ENCODE assay signal across 27 cellular contexts in the genomic region with DNA sequence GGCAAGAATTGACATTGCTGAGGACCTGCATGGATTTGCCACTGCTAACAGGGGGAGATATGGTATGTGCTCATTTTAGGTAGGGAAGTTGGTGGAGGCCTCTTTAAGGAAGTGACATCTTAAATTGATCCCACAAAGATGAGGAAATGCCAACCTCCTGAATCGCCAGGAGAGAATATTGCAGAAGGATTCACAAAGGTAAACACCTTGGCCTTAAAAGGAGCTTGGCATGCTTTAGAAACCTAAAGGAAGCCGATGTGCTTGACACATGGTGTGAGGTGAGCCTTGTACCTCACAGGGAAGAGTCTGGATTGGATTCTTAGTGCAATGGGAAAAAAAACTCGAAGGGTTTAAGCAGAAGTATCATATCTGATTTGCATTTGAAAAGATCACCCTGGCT.
DNase-seq lines count a peak whose midpoint lies in the region; ATAC-seq and TF ChIP-seq lines count a peak whose summit lies in the region.
"Had no signal": no experiment of that assay in that cellular context is flagged by ENCODE, and none has a peak within 500 bp of the region (broad histone marks: within the 10 kb centered on the region; RNA-seq: fewer than 3 reads in every experiment).

No MANE protein-coding gene starts in this region.

- H4K20me1 ChIP-seq in neural progenitor cell (ENCODE audit: low read depth): no peaks in the 10 kb centered on the region
- H4K20me1 ChIP-seq: BLaER1 had no signal

- no peaks in the 10 kb centered on the region for H3K27me3 Mint-ChIP-seq in neural progenitor cell (ENCODE audit: insufficient read depth, low read depth)

- peaks cover 23% of the 10 kb centered on the region for H3K4me1 ChIP-seq in HUES64 (ENCODE audit: insufficient read depth, low read length)
- peaks cover 30% of the 10 kb centered on the region for H3K4me1 ChIP-seq in neural progenitor cell
- H3K4me1 ChIP-seq: HAP-1 had no signal

- no peaks in the 10 kb centered on the region for H3F3A ChIP-seq in neural progenitor cell (ENCODE audit: low read depth)

- H3K9ac ChIP-seq in HUES64 (ENCODE audit: low read depth, low read length): 0 out of 2 replicates have a peak overlapping the region, but pooled peaks have one; percentile 41
- H3K9ac ChIP-seq in neural progenitor cell: no peak overlapping the region
- H3K9ac ChIP-seq: BLaER1, GM23248, KMS-11 had no signal

- H3K27ac ChIP-seq in HUES64 (ENCODE audit: low read depth, low read length) (no peak overlapping the region), epithelial cell of prostate (peak overlapping the region; percentile 59), neural progenitor cell (no peak overlapping the region)
- H3K27ac ChIP-seq: BLaER1, GM23248, HL-60, KMS-11 had no signal

- peak overlapping the region; percentile 48 for H3K4me2 ChIP-seq in neural progenitor cell
- H3K4me2 ChIP-seq: BLaER1, KMS-11 had no signal

- H3K9me3 ChIP-seq in HUES64 (ENCODE audit: insufficient read depth, low read depth, low read length): no peaks in the 10 kb centered on the region
- no peaks in the 10 kb centered on the region for H3K9me3 ChIP-seq in neural progenitor cell (ENCODE audit: low read depth)
- H3K9me3 ChIP-seq: BLaER1, HAP-1 had no signal

- no peak for TF ChIP-seq CTCF in neural progenitor cell (IDR thresholded peaks at IDR 0.05)

- H3K27me3 ChIP-seq in HUES64 (ENCODE audit: insufficient read depth, low read length) (no peaks in the 10 kb centered on the region), neural progenitor cell (no peaks in the 10 kb centered on the region)
- H3K27me3 ChIP-seq: BLaER1 had no signal

- peak overlapping the region; percentile 3 for H3K4me3 Mint-ChIP-seq in neural progenitor cell
- H3K4me3 Mint-ChIP-seq: CD4-positive, alpha-beta T cell had no signal

- H3K4me3 ChIP-seq in HUES64 (ENCODE audit: low read length) (no peak overlapping the region), neural progenitor cell (no peak overlapping the region)
- H3K4me3 ChIP-seq: BLaER1, GM12878, GM23248, HAP-1 had no signal

- DNase-seq in SKM-1 (lab: John Stamatoyannopoulos, UW; ENCODE audit: unreplicated experiment) (peak; percentile 19), epithelial cell of prostate (ENCODE audit: low read depth, low spot score) (peak; percentile 54), neural progenitor cell (ENCODE audit: low spot score) (peak; percentile 25), GDM1 (lab: John Stamatoyannopoulos, UW) (no peak), medulla oblongata (ENCODE audit: extremely low spot score) (no peak)
- DNase-seq: CD4-positive, alpha-beta T cell; COR-L47; DMS79; GM23248; IMR-90; MV-4-11; NCI-H1105 treated with DMSO at 0.1 percent for 48 hours; NCI-H2081; NCI-H2171; NCI-H345; NCI-H524; NCI-H774; NK-92 treated with Interleukin-12 subunit alpha and Interleukin-12 subunit beta, amount 100 ng/mL, for 24 hours; OCI-M1; SHP77 had no signal

- H3K36me3 ChIP-seq in HUES64 (ENCODE audit: insufficient read depth, low read length) (no peaks in the 10 kb centered on the region), neural progenitor cell (no peaks in the 10 kb centered on the region)
- H3K36me3 ChIP-seq: BLaER1, HAP-1 had no signal

- no peaks in the 10 kb centered on the region for H3K36me3 Mint-ChIP-seq in neural progenitor cell

- ATAC-seq in GM21360 (IDR thresholded peaks at IDR 0.05; ENCODE audit: unreplicated experiment): no peak
- ATAC-seq: GM12878 had no signal

- peaks cover 44% of the 10 kb centered on the region for H3K4me1 Mint-ChIP-seq in neural progenitor cell

- H3K27ac Mint-ChIP-seq in neural progenitor cell: no peak overlapping the region
- H3K27ac Mint-ChIP-seq: CD4-positive, alpha-beta T cell had no signal

- no peaks in the 10 kb centered on the region for H3K9me3 Mint-ChIP-seq in neural progenitor cell
- H3K9me3 Mint-ChIP-seq: CD4-positive, alpha-beta T cell had no signal

- WGBS in HUES64: 40% methylated on average over 3 of the region's 3 CpGs

- H3K79me2 ChIP-seq in neural progenitor cell (ENCODE audit: low read depth): no peaks in the 10 kb centered on the region

- no peak overlapping the region for H2AFZ ChIP-seq in neural progenitor cell (replicated peaks)
- H2AFZ ChIP-seq: GM23248 had no signal

Comparison
In these comparisons a context has a peak if more than half of its experiments do, and no peak if none do; other contexts are left out.
1. DNase-seq: peak in SKM-1 (single experiment), epithelial cell of prostate (single experiment) and neural progenitor cell (single experiment); none in GDM1 (single experiment) and medulla oblongata (single experiment).